In genomic region chr17:38824899-38825761, GRCh38 we compare ENCODE assay signal across 1 cellular context.
TF ChIP-seq lines count a peak whose summit lies in the region.

CWC25 (minus strand) TSS chr17:38825321; CDS start chr17:38825183, 138 bp downstream.

TF ChIP-seq in H1, 55 proteins besides CTCF, POLR2A, EP300 and RAD21:
- TF ChIP-seq MAFK (IDR thresholded peaks at IDR 0.05; ENCODE audit: low read depth, low read length) (peak; percentile 98), TBP (IDR thresholded peaks at IDR 0.05; ENCODE audit: low read depth, low read length) (peak; percentile 95), SP4 (IDR thresholded peaks at IDR 0.05; ENCODE audit: low read length) (no peak), SIX5 (IDR thresholded peaks at IDR 0.05; ENCODE audit: low read depth, low read length) (peak; percentile 56), E2F6 (IDR thresholded peaks at IDR 0.05) (no peak), KDM5A (IDR thresholded peaks at IDR 0.05; ENCODE audit: low read length) (peak; percentile 95), ZNF274 (IDR thresholded peaks at IDR 0.05; ENCODE audit: borderline replicate concordance, extremely low read depth, low read length) (no peak), SP1 (IDR thresholded peaks at IDR 0.05; ENCODE audit: low read depth, low read length) (peak; percentile 88), YY1 (IDR thresholded peaks at IDR 0.05; ENCODE audit: low read depth, low read length) (no peak), RNF2 (IDR thresholded peaks at IDR 0.05; ENCODE audit: borderline replicate concordance, low read depth, low read length, missing control alignments, poor library complexity, severe bottlenecking) (no peak), SUZ12 (IDR thresholded peaks at IDR 0.05; ENCODE audit: low read length) (no peak), KDM1A (IDR thresholded peaks at IDR 0.05; ENCODE audit: borderline replicate concordance, low read length) (no peak), CBX8 (IDR thresholded peaks at IDR 0.05; ENCODE audit: borderline replicate concordance, low read depth, low read length) (no peak), SP2 (IDR thresholded peaks at IDR 0.05; ENCODE audit: low read length) (no peak), RXRA (IDR thresholded peaks at IDR 0.05; ENCODE audit: insufficient read depth, low read depth, low read length) (no peak), EZH2 (IDR thresholded peaks at IDR 0.05; ENCODE audit: low read depth, low read length, severe bottlenecking) (no peak), FOSL1 (IDR thresholded peaks at IDR 0.05; ENCODE audit: insufficient read depth, low read depth, low read length) (no peak), SAP30 (IDR thresholded peaks at IDR 0.05; ENCODE audit: insufficient read depth, insufficient replicate concordance, low read length) (peak; percentile 92), CREB1 (IDR thresholded peaks at IDR 0.05) (peak; percentile 100), CHD2 (IDR thresholded peaks at IDR 0.05; ENCODE audit: low read length) (peak; percentile 84), BCL11A (IDR thresholded peaks at IDR 0.05; ENCODE audit: low read depth in 2 of 2, low read length in 2 of 2) (no peak), JUND (IDR thresholded peaks at IDR 0.05; ENCODE audit: low read length) (peak; percentile 78; the same call in 1 of the 2 replicates), CHD1 (IDR thresholded peaks at IDR 0.05; ENCODE audit: low read depth, low read length) (0 out of 2 replicates have a peak, but pooled peaks have one; percentile 21), JUN (IDR thresholded peaks at IDR 0.05; ENCODE audit: low read depth, low read length) (no peak), KDM4A (IDR thresholded peaks at IDR 0.05; ENCODE audit: low read depth, low read length, severe bottlenecking) (peak; percentile 100), ATF2 (IDR thresholded peaks at IDR 0.05; ENCODE audit: low read length) (0 out of 2 replicates have a peak, but pooled peaks have one; percentile 24), POU5F1 (IDR thresholded peaks at IDR 0.05; ENCODE audit: low read depth, low read length) (no peak), POLR2AphosphoS5 (IDR thresholded peaks at IDR 0.05; ENCODE audit: low read depth, low read length) (peak; percentile 99), RBBP5 (IDR thresholded peaks at IDR 0.05; ENCODE audit: borderline replicate concordance, low read depth, low read length) (peak; percentile 92), BACH1 (IDR thresholded peaks at IDR 0.05; ENCODE audit: low read length) (peak; percentile 96), CEBPB (IDR thresholded peaks at IDR 0.05; ENCODE audit: low read depth, low read length) (peak; percentile 45; the same call in 1 of the 2 replicates), SIN3A (conservative IDR thresholded peaks at IDR 0.05 in 1 of 2, IDR thresholded peaks at IDR 0.05 in 1 of 2; ENCODE audit: low read depth in 1 of 2, low read length in 2 of 2) (peak in 1 of 2 experiments; percentile 100), CBX5 (IDR thresholded peaks at IDR 0.05; ENCODE audit: low read depth, low read length) (no peak), HDAC6 (IDR thresholded peaks at IDR 0.05; ENCODE audit: low read depth, low read length) (no peak), GTF2F1 (IDR thresholded peaks at IDR 0.05; ENCODE audit: borderline replicate concordance, low read depth, low read length) (peak; percentile 87), HDAC2 (IDR thresholded peaks at IDR 0.05; ENCODE audit: borderline replicate concordance in 1 of 2, low read depth in 2 of 2, low read length in 2 of 2) (peak; percentile 52 to 99; a peak in 2 of 4 replicates), TAF7 (optimal IDR thresholded peaks at IDR 0.05; ENCODE audit: borderline replicate concordance, low read depth, low read length) (peak; percentile 81), NRF1 (IDR thresholded peaks at IDR 0.05; ENCODE audit: low read depth, low read length) (no peak), TEAD4 (IDR thresholded peaks at IDR 0.05; ENCODE audit: low read depth, low read length) (no peak), GABPA (IDR thresholded peaks at IDR 0.05; ENCODE audit: borderline replicate concordance, insufficient read depth, low read length) (peak; percentile 80; the same call in 1 of the 2 replicates), ATF3 (IDR thresholded peaks at IDR 0.05; ENCODE audit: insufficient read depth, low read depth, low read length) (peak; percentile 100), SRF (IDR thresholded peaks at IDR 0.05; ENCODE audit: low read depth, low read length) (peak; percentile 99), SIRT6 (IDR thresholded peaks at IDR 0.05; ENCODE audit: low read length) (no peak), USF2 (IDR thresholded peaks at IDR 0.05; ENCODE audit: low read length) (peak; percentile 28; the same call in 1 of the 2 replicates), MAX (IDR thresholded peaks at IDR 0.05) (peak; percentile 57; the same call in 1 of the 2 replicates), CHD7 (IDR thresholded peaks at IDR 0.05; ENCODE audit: insufficient replicate concordance, low read length) (no peak), ASH2L (IDR thresholded peaks at IDR 0.05; ENCODE audit: low read length) (peak; percentile 99), EGR1 (IDR thresholded peaks at IDR 0.05; ENCODE audit: borderline replicate concordance, low read depth, low read length) (peak; percentile 27; the same call in 1 of the 2 replicates), PHF8 (conservative IDR thresholded peaks at IDR 0.05; ENCODE audit: low read depth, low read length) (peak; percentile 91), CTBP2 (IDR thresholded peaks at IDR 0.05; ENCODE audit: borderline replicate concordance, insufficient read depth, insufficient read length, low read length) (no peak), RFX5 (IDR thresholded peaks at IDR 0.05; ENCODE audit: borderline replicate concordance, low read depth, low read length) (no peak), BRCA1 (IDR thresholded peaks at IDR 0.05; ENCODE audit: low read depth, low read length) (peak; percentile 82), NANOG (IDR thresholded peaks at IDR 0.05; ENCODE audit: insufficient read depth, low read depth, low read length, poor library complexity, severe bottlenecking) (no peak), TAF1 (IDR thresholded peaks at IDR 0.05; ENCODE audit: low read depth, low read length) (peak; percentile 98), TCF12 (IDR thresholded peaks at IDR 0.05; ENCODE audit: low read depth, low read length) (no peak)
